Comparison of ENCODE assay signal across 2 cellular contexts in the genomic region with DNA sequence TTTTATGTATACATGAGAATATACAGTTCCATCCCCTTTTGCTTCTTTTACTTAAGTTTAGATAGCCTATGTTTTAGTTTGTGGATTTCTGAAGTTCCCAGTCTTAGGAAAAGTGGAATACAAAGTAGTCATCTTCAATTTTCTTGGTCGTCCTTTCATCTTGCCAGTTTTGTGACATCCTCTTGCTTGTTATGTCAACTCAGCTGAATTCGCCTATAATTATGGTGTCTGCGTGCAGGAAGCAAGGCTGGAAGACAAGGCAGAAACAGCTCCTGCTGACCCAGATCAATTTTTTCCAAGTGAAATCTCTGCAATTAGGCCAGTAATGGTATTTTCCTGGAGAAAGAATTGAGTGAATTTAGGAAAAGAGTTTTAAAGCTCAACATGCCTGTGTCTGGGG.
TF ChIP-seq lines count a peak whose summit lies in the region.

No MANE protein-coding gene starts in this region.

TF ChIP-seq in A549, 52 proteins besides CTCF, POLR2A, EP300 and RAD21:
- TF ChIP-seq JUNB (IDR thresholded peaks at IDR 0.05) (no peak), NR3C1 (IDR thresholded peaks at IDR 0.05) (no peak), HEYL (CRISPR knock-in tag; IDR thresholded peaks at IDR 0.05) (no peak), MAFK (IDR thresholded peaks at IDR 0.05; ENCODE audit: partially characterized antibody) (peak; percentile 60)
- TF ChIP-seq, protein P1, sequence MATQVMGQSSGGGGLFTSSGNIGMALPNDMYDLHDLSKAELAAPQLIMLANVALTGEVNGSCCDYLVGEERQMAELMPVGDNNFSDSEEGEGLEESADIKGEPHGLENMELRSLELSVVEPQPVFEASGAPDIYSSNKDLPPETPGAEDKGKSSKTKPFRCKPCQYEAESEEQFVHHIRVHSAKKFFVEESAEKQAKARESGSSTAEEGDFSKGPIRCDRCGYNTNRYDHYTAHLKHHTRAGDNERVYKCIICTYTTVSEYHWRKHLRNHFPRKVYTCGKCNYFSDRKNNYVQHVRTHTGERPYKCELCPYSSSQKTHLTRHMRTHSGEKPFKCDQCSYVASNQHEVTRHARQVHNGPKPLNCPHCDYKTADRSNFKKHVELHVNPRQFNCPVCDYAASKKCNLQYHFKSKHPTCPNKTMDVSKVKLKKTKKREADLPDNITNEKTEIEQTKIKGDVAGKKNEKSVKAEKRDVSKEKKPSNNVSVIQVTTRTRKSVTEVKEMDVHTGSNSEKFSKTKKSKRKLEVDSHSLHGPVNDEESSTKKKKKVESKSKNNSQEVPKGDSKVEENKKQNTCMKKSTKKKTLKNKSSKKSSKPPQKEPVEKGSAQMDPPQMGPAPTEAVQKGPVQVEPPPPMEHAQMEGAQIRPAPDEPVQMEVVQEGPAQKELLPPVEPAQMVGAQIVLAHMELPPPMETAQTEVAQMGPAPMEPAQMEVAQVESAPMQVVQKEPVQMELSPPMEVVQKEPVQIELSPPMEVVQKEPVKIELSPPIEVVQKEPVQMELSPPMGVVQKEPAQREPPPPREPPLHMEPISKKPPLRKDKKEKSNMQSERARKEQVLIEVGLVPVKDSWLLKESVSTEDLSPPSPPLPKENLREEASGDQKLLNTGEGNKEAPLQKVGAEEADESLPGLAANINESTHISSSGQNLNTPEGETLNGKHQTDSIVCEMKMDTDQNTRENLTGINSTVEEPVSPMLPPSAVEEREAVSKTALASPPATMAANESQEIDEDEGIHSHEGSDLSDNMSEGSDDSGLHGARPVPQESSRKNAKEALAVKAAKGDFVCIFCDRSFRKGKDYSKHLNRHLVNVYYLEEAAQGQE (IDR thresholded peaks at IDR 0.05), result no peak

TF ChIP-seq in neural cell, 6 proteins besides CTCF, POLR2A, EP300 and RAD21:
- TF ChIP-seq EZH2 (IDR thresholded peaks at IDR 0.05; ENCODE audit: borderline replicate concordance, insufficient read depth, low read length, poor library complexity, severe bottlenecking) (no peak), TAF1 (IDR thresholded peaks at IDR 0.05; ENCODE audit: low read depth) (no peak), SMC3 (conservative IDR thresholded peaks at IDR 0.05; ENCODE audit: poor library complexity) (no peak), POLR2AphosphoS5 (IDR thresholded peaks at IDR 0.05) (peak; percentile 16), MXI1 (conservative IDR thresholded peaks at IDR 0.05; ENCODE audit: poor library complexity, severe bottlenecking) (no peak)
- TF ChIP-seq, protein P1 (IDR thresholded peaks at IDR 0.05; ENCODE audit: borderline replicate concordance), result peak; percentile 35
